16 cellular contexts compared by ENCODE assay signal in genomic region chr2:120398961-120399888, GRCh38. TPM values are rescaled to one million over a fixed set of nuclear protein-coding genes. Genes with fewer than 3 reads are reported as not detected.
A peak's percentile ranks its signal among the peaks of the same experiment; 100 is the strongest.
DNase-seq lines count a peak whose midpoint lies in the region; ATAC-seq, FAIRE-seq and TF ChIP-seq lines count a peak whose summit lies in the region.
"Had no signal": no experiment of that assay in that cellular context is flagged by ENCODE, and none has a peak within 500 bp of the region (broad histone marks: within the 10 kb centered on the region; RNA-seq: fewer than 3 reads in every experiment).

No MANE protein-coding gene starts in this region.

- H3K18ac ChIP-seq in H1 (ENCODE audit: extremely low read depth, low read length), result peak overlapping the region; percentile 32; the same call in 1 of the 2 replicates

- DNase-seq in EH (ENCODE audit: low read depth) (peak; percentile 22), M059J (ENCODE audit: low read depth) (peak; percentile 87), H1 (ENCODE audit: low read depth in 1 of 2, low spot score in 2 of 2) (no peak), renal cortical epithelial cell (ENCODE audit: low read depth) (peak; percentile 90), inferior parietal cortex (ENCODE audit: extremely low spot score) (no peak), NCI-H2227 (lab: John Stamatoyannopoulos, UW; ENCODE audit: unreplicated experiment) (no peak)
- DNase-seq in activated naive CD4-positive, alpha-beta T cell (lab: John Stamatoyannopoulos, UW), result no peak
- DNase-seq: activated CD4-positive, alpha-beta T cell treated with anti-CD3 and anti-CD28 coated beads for 48 hours; activated naive CD4-positive, alpha-beta T cell treated with anti-CD3 and anti-CD28 coated beads for 36 hours; CD8-positive, alpha-beta T cell; NCI-H1092 treated with DMSO at 0.1 percent for 48 hours; NCI-H526 treated with DMSO at 0.1 percent for 48 hours; stimulated activated naive CD8-positive, alpha-beta T cell treated with anti-CD3 and anti-CD28 coated beads, Interleukin-15, amount 100 ng/mL, for 72 hours had no signal

- H3K4me3 ChIP-seq in H1 (ENCODE audit: extremely low read depth in 1 of 4, insufficient read depth in 2 of 4, low read depth in 3 of 4, low read length in 4 of 4), result no peak overlapping the region
- H3K4me3 ChIP-seq: psoas muscle had no signal

- no peaks in the 10 kb centered on the region for H3K79me1 ChIP-seq in H1 (ENCODE audit: low read depth, low read length)

- no peak overlapping the region for H3K4me2 ChIP-seq in H1 (ENCODE audit: insufficient read depth in 1 of 2, low read depth in 2 of 2, low read length in 2 of 2)

- no peak overlapping the region for H2BK5ac ChIP-seq in H1 (ENCODE audit: low read depth, low read length)

- H2BK15ac ChIP-seq in H1 (ENCODE audit: low read length), result no peak overlapping the region

- FAIRE-seq in H1 (lab: Jason Lieb, UNC), result no peak

- CTCF ChIA-PET in H1 (lab: Charles Lee; ENCODE audit: partially characterized antibody), result interaction anchor here (1.0 to 2.1 kb wide), 4 partner anchors 9 to 239 kb away, joined by 3 to 6 read pairs (median 6); no protein-coding TSS in a partner anchor

- ATAC-seq in HG03354 (IDR thresholded peaks at IDR 0.05; ENCODE audit: poor library complexity, severe bottlenecking, unreplicated experiment), result no peak
- ATAC-seq: CD8-positive, alpha-beta T cell; psoas muscle; stimulated activated naive CD8-positive, alpha-beta T cell treated with anti-CD3 and anti-CD28 coated beads, Interleukin-15, amount 100 ng/mL, for 72 hours; T-cell had no signal

- H3K27ac ChIP-seq in H1 (ENCODE audit: low read depth, low read length), result no peak overlapping the region
- H3K27ac ChIP-seq: psoas muscle had no signal

- H3K4ac ChIP-seq in H1 (replicated peaks; ENCODE audit: insufficient read length, low read depth, low read length), result no peak overlapping the region

- POLR2A ChIA-PET in H1 (lab: Charles Lee; ENCODE audit: partially characterized antibody), result interaction anchor here (0.7 to 1.4 kb wide), 3 partner anchors 14 to 17 kb away, joined by 3 read pairs; no protein-coding TSS in a partner anchor

- TF ChIP-seq CTCF in H1 (IDR thresholded peaks at IDR 0.05; ENCODE audit: control extremely low read depth in 1 of 3, insufficient read depth in 1 of 3, low read depth in 1 of 3, low read length in 3 of 3), result no peak

- H4K20me1 ChIP-seq in H1 (replicated peaks in 1 of 2; ENCODE audit: control insufficient read depth in 1 of 2, insufficient read depth in 2 of 2, low read length in 2 of 2), result no peaks in the 10 kb centered on the region

- WGBS in H1 (ENCODE audit: extremely low coverage in 1 of 2, insufficient coverage in 1 of 2, insufficient read length in 1 of 2, insufficient replicate concordance in 2 of 2, low coverage in 1 of 2, low lambda C conversion rate in 2 of 2, missing lambda C conversion rate in 1 of 2), 2 experiments, result 88% methylated on average over 24 of the region's 24 CpGs; no CpG with 5 or more reads in 1 of the 2 experiments

- no peak for TF ChIP-seq RAD21 in H1 (IDR thresholded peaks at IDR 0.05 in 1 of 2, conservative IDR thresholded peaks at IDR 0.05 in 1 of 2; ENCODE audit: low read depth in 2 of 2, low read length in 2 of 2)

- peak overlapping the region; percentile 27; the same call in 1 of the 2 replicates for H2BK12ac ChIP-seq in H1 (ENCODE audit: low read depth, low read length)

- H2AFZ ChIP-seq in H1 (ENCODE audit: low read length), result no peak overlapping the region

- H3K36me3 ChIP-seq in H1 (ENCODE audit: control insufficient read depth in 2 of 4, insufficient read depth in 4 of 4, low read length in 3 of 4), result no peaks in the 10 kb centered on the region

- no peaks in the 10 kb centered on the region for H3K23me2 ChIP-seq in H1 (ENCODE audit: low read depth, low read length)

- TF ChIP-seq EP300 in H1 (IDR thresholded peaks at IDR 0.05; ENCODE audit: borderline replicate concordance in 1 of 2, low read depth in 2 of 2, low read length in 2 of 2), result no peak

- peaks cover 0 to 14% (median 0%) of the 10 kb centered on the region in 4 experiments; a peak in 3 of 7 replicates for H3K4me1 ChIP-seq in H1 (replicated peaks in 1 of 4; ENCODE audit: control insufficient read depth in 3 of 4, insufficient read depth in 4 of 4, low read length in 3 of 4)
- H3K4me1 ChIP-seq: psoas muscle had no signal

- H3K56ac ChIP-seq in H1 (replicated peaks; ENCODE audit: insufficient read length, low read depth, low read length), result no peak overlapping the region

- no peak overlapping the region for H2BK20ac ChIP-seq in H1 (ENCODE audit: low read length)

- H3K79me2 ChIP-seq in H1 (ENCODE audit: control insufficient read depth in 1 of 2, insufficient read depth in 2 of 2, low read length in 2 of 2), result no peaks in the 10 kb centered on the region

- H4K5ac ChIP-seq in H1 (ENCODE audit: insufficient read length, low read depth, low read length), result no peak overlapping the region

- H4K91ac ChIP-seq in H1 (replicated peaks; ENCODE audit: insufficient read length, low read length), result no peak overlapping the region

- no peak overlapping the region for H3K14ac ChIP-seq in H1 (ENCODE audit: insufficient read length)

- H3K27me3 ChIP-seq in H1 (replicated peaks in 1 of 4; ENCODE audit: control insufficient read depth in 3 of 4, extremely low read depth in 1 of 4, insufficient read depth in 3 of 4, low read length in 3 of 4), result peaks cover 0 to 6% (median 0%) of the 10 kb centered on the region in 4 experiments; a peak in 3 of 7 replicates

- no peak overlapping the region for H3K23ac ChIP-seq in H1 (ENCODE audit: insufficient read length)

- H4K8ac ChIP-seq in H1 (ENCODE audit: extremely low read depth, insufficient read depth, low read length), result no peak overlapping the region; the same call in 1 of the 2 replicates

- TF ChIP-seq POLR2A in H1 (IDR thresholded peaks at IDR 0.05; ENCODE audit: control extremely low read depth in 1 of 2, low read depth in 2 of 2, low read length in 2 of 2), result no peak

- H2AK5ac ChIP-seq in H1 (ENCODE audit: low read depth, low read length), result no peak overlapping the region

- H3K9ac ChIP-seq in H1 (replicated peaks in 1 of 4; ENCODE audit: extremely low read depth in 1 of 4, low read depth in 3 of 4, low read length in 3 of 4), result no peak overlapping the region

- no peak overlapping the region for H2BK120ac ChIP-seq in H1 (replicated peaks; ENCODE audit: low read depth, low read length)

- no peaks in the 10 kb centered on the region for H3K9me3 ChIP-seq in H1 (ENCODE audit: insufficient read depth in 2 of 2, low read depth in 1 of 2, low read length in 1 of 2)
- H3K9me3 ChIP-seq: psoas muscle had no signal

TF ChIP-seq in H1, 55 proteins besides CTCF, POLR2A, EP300 and RAD21:
- TF ChIP-seq CTBP2 (IDR thresholded peaks at IDR 0.05; ENCODE audit: borderline replicate concordance, insufficient read depth, insufficient read length, low read length) (no peak), CEBPB (IDR thresholded peaks at IDR 0.05; ENCODE audit: low read depth, low read length) (no peak), JUN (IDR thresholded peaks at IDR 0.05; ENCODE audit: low read depth, low read length) (no peak), ATF3 (IDR thresholded peaks at IDR 0.05; ENCODE audit: insufficient read depth, low read depth, low read length) (no peak), CHD1 (IDR thresholded peaks at IDR 0.05; ENCODE audit: low read depth, low read length) (no peak), SP1 (IDR thresholded peaks at IDR 0.05; ENCODE audit: low read depth, low read length) (no peak), ASH2L (IDR thresholded peaks at IDR 0.05; ENCODE audit: low read length) (no peak), NRF1 (IDR thresholded peaks at IDR 0.05; ENCODE audit: low read depth, low read length) (no peak)
TF ChIP-seq in H1: peak in this region for 0.

RNA-seq across cellular contexts. Expression of gene INHBB, which starts 53.3 kb away (rescaled TPM):
- 0.94 and 0.96 TPM in 2 replicates for total RNA-seq in M059J (2014; rRNA removed; shearing (Covaris generic))
- 0.23 and 0.30 TPM in 2 replicates for total RNA-seq in H1 (2021; fragmentation: NEBNext Ultra II Directional; extraction: Animal tissue kit (Norgen Biotek cat#: 25700))
- polyA plus RNA-seq in H1 (2011; rRNA removed), result 0.24 and 0.32 TPM in 2 replicates
- 0.25 TPM for polyA plus RNA-seq in H1 (2011; cell fraction: cytosol; rRNA removed)
- 0.44 TPM for polyA plus RNA-seq in H1 (2011; cell fraction: nucleus; rRNA removed)
- polyA plus RNA-seq in H1 (2012, experiment 1 of 2), result 0.27 to 0.51 TPM (median 0.42 TPM) in 4 replicates
- polyA plus RNA-seq in H1 (2012, experiment 2 of 2), result 0.31 TPM
- 0.10 TPM for polyA plus RNA-seq in H1 (2013, experiment 1 of 2)
- 0.15 TPM for polyA plus RNA-seq in H1 (2013, experiment 2 of 2)
- polyA minus RNA-seq in H1 (2011; rRNA and poly(A)+ RNA removed), result 0.19 and 0.46 TPM in 2 replicates
- 0.44 TPM for polyA minus RNA-seq in H1 (2011; cell fraction: cytosol; rRNA and poly(A)+ RNA removed)
- 0.50 TPM for polyA minus RNA-seq in H1 (2011; cell fraction: nucleus; rRNA and poly(A)+ RNA removed)
- 0.52 and 3.0 TPM in 2 replicates for total RNA-seq in renal cortical epithelial cell
- total RNA-seq: activated naive CD4-positive, alpha-beta T cell treated with anti-CD3 and anti-CD28 coated beads for 36 hours; CD8-positive, alpha-beta T cell had no signal

Comparison
In these comparisons a context has a peak if more than half of its experiments do, and no peak if none do; other contexts are left out.
1. DNase-seq: peak in EH (single experiment), M059J (single experiment) and renal cortical epithelial cell (single experiment); none in H1 (0 of 2), inferior parietal cortex (single experiment), activated naive CD4-positive, alpha-beta T cell (0 of 4) and NCI-H2227 (single experiment).